ENCODE assay signal across 23 cellular contexts in genomic region chr1:7616953-7617352, GRCh38.
DNase-seq lines count a peak whose midpoint lies in the region; ATAC-seq and TF ChIP-seq lines count a peak whose summit lies in the region.
"Had no signal": no experiment of that assay in that cellular context is flagged by ENCODE, and none has a peak within 500 bp of the region (broad histone marks: within the 10 kb centered on the region; RNA-seq: fewer than 3 reads in every experiment).

No MANE protein-coding gene starts in this region.

- H3K9me3 Mint-ChIP-seq in activated T-helper 1 cell treated with anti-CD3 and anti-CD28 coated beads, Interleukin-12 subunit alpha, Interleukin-12 subunit beta, Interleukin-2, Interleukin-4 antibody, amounts not matched to agents 30 ng/mL and 10 ng/mL and 1 ng/mL, durations not matched to agents 14 hours and 24 hours and 36 hours: no peaks in the 10 kb centered on the region
- H3K9me3 Mint-ChIP-seq: activated CD4-positive, alpha-beta memory T cell treated with anti-CD3 and anti-CD28 coated beads, Interleukin-2, amount 10 ng/mL, durations not matched to agents 7 days and 5 days; activated T-helper 2 cell treated with anti-CD3 and anti-CD28 coated beads, Interferon-gamma antibody, Interleukin-2, Interleukin-4, amounts not matched to agents 10 μg/mL and 5 μg/mL and 100 μg/mL, durations not matched to agents 14 hours and 24 hours and 36 hours; CD4-positive, alpha-beta T cell; stimulated activated naive B cell treated with anti-CD40 and anti-IgM and Interleukin-4, amounts not matched to agents 10 μg/mL and 1 μg/mL and 100 μg/mL, for 72 hours had no signal

- no peak for TF ChIP-seq POLR2A in gastrocnemius medialis (IDR thresholded peaks at IDR 0.05)

- no peaks in the 10 kb centered on the region for H3K36me3 ChIP-seq in heart right ventricle
- no peaks in the 10 kb centered on the region for H3K36me3 ChIP-seq in gastrocnemius medialis
- H3K36me3 ChIP-seq: SJSA1, suprapubic skin, uterus had no signal

- H3K27me3 Mint-ChIP-seq in activated T-helper 1 cell treated with anti-CD3 and anti-CD28 coated beads, Interleukin-12 subunit alpha, Interleukin-12 subunit beta, Interleukin-2, Interleukin-4 antibody, amounts not matched to agents 30 ng/mL and 10 ng/mL and 1 ng/mL, durations not matched to agents 14 hours and 24 hours and 36 hours (ENCODE audit: insufficient read depth): no peaks in the 10 kb centered on the region

- H3K4me3 Mint-ChIP-seq in activated T-helper 1 cell treated with anti-CD3 and anti-CD28 coated beads, Interleukin-12 subunit alpha, Interleukin-12 subunit beta, Interleukin-2, Interleukin-4 antibody, amounts not matched to agents 30 ng/mL and 10 ng/mL and 1 ng/mL, durations not matched to agents 14 hours and 24 hours and 36 hours: no peak overlapping the region
- H3K4me3 Mint-ChIP-seq: activated CD4-positive, alpha-beta memory T cell treated with anti-CD3 and anti-CD28 coated beads, Interleukin-2, amount 10 ng/mL, durations not matched to agents 7 days and 5 days; activated naive CD8-positive, alpha-beta T cell; CD4-positive, alpha-beta T cell; stimulated activated naive B cell treated with anti-CD40 and anti-IgM and Interleukin-4, amounts not matched to agents 10 μg/mL and 1 μg/mL and 100 μg/mL, for 72 hours had no signal

- intact Hi-C loops in heart right ventricle (cut with DNase I) (no loop called here), gastrocnemius medialis (cut with DNase I; ENCODE audit: low total_unique reads) (no loop called here)
- intact Hi-C loops in activated T-helper 1 cell treated with anti-CD3 and anti-CD28 coated beads, Interleukin-12 subunit alpha, Interleukin-12 subunit beta, Interleukin-2, Interleukin-4 antibody, amounts not matched to agents 30 ng/mL and 10 ng/mL and 1 ng/mL, durations not matched to agents 14 hours and 24 hours and 36 hours (cut with micrococcal nuclease): no loop called here

- no peak overlapping the region for H3K27ac Mint-ChIP-seq in activated T-helper 1 cell treated with anti-CD3 and anti-CD28 coated beads, Interleukin-12 subunit alpha, Interleukin-12 subunit beta, Interleukin-2, Interleukin-4 antibody, amounts not matched to agents 30 ng/mL and 10 ng/mL and 1 ng/mL, durations not matched to agents 14 hours and 24 hours and 36 hours
- H3K27ac Mint-ChIP-seq: activated CD4-positive, alpha-beta memory T cell treated with anti-CD3 and anti-CD28 coated beads, Interleukin-2, amount 10 ng/mL, durations not matched to agents 7 days and 5 days; activated naive CD8-positive, alpha-beta T cell; activated T-helper 2 cell treated with anti-CD3 and anti-CD28 coated beads, Interferon-gamma antibody, Interleukin-2, Interleukin-4, amounts not matched to agents 10 μg/mL and 5 μg/mL and 100 μg/mL, durations not matched to agents 14 hours and 24 hours and 36 hours; CD4-positive, alpha-beta T cell; naive B cell; stimulated activated naive B cell treated with anti-CD40 and anti-IgM and Interleukin-4, amounts not matched to agents 10 μg/mL and 1 μg/mL and 100 μg/mL, for 72 hours had no signal

- DNase-seq in NCI-H1092 treated with DMSO at 0.1 percent for 48 hours (lab: John Stamatoyannopoulos, UW): peak; percentile 10
- DNase-seq in NCI-H1092 (lab: John Stamatoyannopoulos, UW): no peak
- DNase-seq in G401 (ENCODE audit: low spot score): peak; percentile 50
- DNase-seq in heart right ventricle: peak; percentile 54 to 63
- DNase-seq in gastrocnemius medialis: peak in 1 of 2 donors; percentile 65
- DNase-seq in hepatic stellate cell (ENCODE audit: low spot score): no peak
- no peak for DNase-seq in activated T-helper 1 cell treated with anti-CD3 and anti-CD28 coated beads, Interleukin-12 subunit alpha, Interleukin-12 subunit beta, Interleukin-2, Interleukin-4 antibody, amounts not matched to agents 30 ng/mL and 10 ng/mL and 1 ng/mL, durations not matched to agents 14 hours and 24 hours and 36 hours (ENCODE audit: low spot score)
- no peak for DNase-seq in T-helper 1 cell
- DNase-seq: 8988T; activated CD4-positive, alpha-beta T cell treated with anti-CD3 and anti-CD28 coated beads for 1 hour; central memory CD4-positive, alpha-beta T cell; MV-4-11; naive B cell; NCI-H187 treated with DMSO at 0.1 percent for 48 hours; retina; stimulated activated naive B cell treated with anti-CD40 and anti-IgM and Interleukin-4, amounts not matched to agents 10 μg/mL and 1 μg/mL and 100 μg/mL, for 72 hours; uterus had no signal

- H3K36me3 Mint-ChIP-seq in activated T-helper 1 cell treated with anti-CD3 and anti-CD28 coated beads, Interleukin-12 subunit alpha, Interleukin-12 subunit beta, Interleukin-2, Interleukin-4 antibody, amounts not matched to agents 30 ng/mL and 10 ng/mL and 1 ng/mL, durations not matched to agents 14 hours and 24 hours and 36 hours (ENCODE audit: low read depth): no peaks in the 10 kb centered on the region
- H3K36me3 Mint-ChIP-seq: activated naive CD8-positive, alpha-beta T cell; naive B cell; stimulated activated naive B cell treated with anti-CD40 and anti-IgM and Interleukin-4, amounts not matched to agents 10 μg/mL and 1 μg/mL and 100 μg/mL, for 72 hours had no signal

- H3K27me3 ChIP-seq in heart right ventricle (peaks cover 0 to 10% (median 0%) of the 10 kb centered on the region in 7 donors), gastrocnemius medialis (no peaks in the 10 kb centered on the region)
- H3K27me3 ChIP-seq: uterus had no signal

- H3K4me3 ChIP-seq in heart right ventricle: no peak overlapping the region
- no peak overlapping the region for H3K4me3 ChIP-seq in gastrocnemius medialis
- H3K4me3 ChIP-seq: SJSA1, suprapubic skin, uterus had no signal

- no peaks in the 10 kb centered on the region for H3K4me1 Mint-ChIP-seq in activated T-helper 1 cell treated with anti-CD3 and anti-CD28 coated beads, Interleukin-12 subunit alpha, Interleukin-12 subunit beta, Interleukin-2, Interleukin-4 antibody, amounts not matched to agents 30 ng/mL and 10 ng/mL and 1 ng/mL, durations not matched to agents 14 hours and 24 hours and 36 hours (ENCODE audit: low read depth)
- H3K4me1 Mint-ChIP-seq: activated CD4-positive, alpha-beta memory T cell treated with anti-CD3 and anti-CD28 coated beads, Interleukin-2, amount 10 ng/mL, durations not matched to agents 7 days and 5 days; naive B cell had no signal

- in situ Hi-C loops in G401 (cut with HindIII; ENCODE audit: low sequenced_read_pairs) (no loop called here), gastrocnemius medialis (cut with MboI; ENCODE audit: low sequenced_read_pairs in 4 of 4) (no loop called here)

- H3K4me1 ChIP-seq in heart right ventricle (peaks cover 0 to 52% (median 33%) of the 10 kb centered on the region in 9 donors), gastrocnemius medialis (peaks cover 11 to 15% of the 10 kb centered on the region in 2 donors)
- H3K4me1 ChIP-seq: SJSA1, suprapubic skin, uterus had no signal

- H3K27ac ChIP-seq in heart right ventricle (peak overlapping the region in 8 of 10 donors; percentile 24 to 86 (median 66)), gastrocnemius medialis (peak overlapping the region in 3 of 4 donors; percentile 33 to 60 (median 59))
- H3K27ac ChIP-seq: SJSA1, suprapubic skin, uterus had no signal

- WGBS in heart right ventricle, 2 donors: 19 to 24% methylated on average over 10 of the region's 10 CpGs

- H3K9me3 ChIP-seq in heart right ventricle: peaks cover 0 to 4% (median 0%) of the 10 kb centered on the region in 11 donors
- H3K9me3 ChIP-seq in gastrocnemius medialis: no peaks in the 10 kb centered on the region
- H3K9me3 ChIP-seq: SJSA1, suprapubic skin, uterus had no signal

- ATAC-seq in heart right ventricle (peak; percentile 72 to 94 (median 86)), gastrocnemius medialis (peak; percentile 69 to 79)
- ATAC-seq: stimulated activated naive B cell treated with anti-CD40 and anti-IgM and Interleukin-4, amounts not matched to agents 10 μg/mL and 1 μg/mL and 100 μg/mL, for 72 hours had no signal

- TF ChIP-seq CTCF in heart right ventricle (IDR thresholded peaks at IDR 0.05) (no peak), gastrocnemius medialis (IDR thresholded peaks at IDR 0.05 in 4 of 5, conservative IDR thresholded peaks at IDR 0.05 in 1 of 5) (no peak)

Comparison
In these comparisons a context has a peak if more than half of its experiments do, and no peak if none do; other contexts are left out.
1. DNase-seq: peak in NCI-H1092 treated with DMSO at 0.1 percent for 48 hours (single experiment), G401 (single experiment) and heart right ventricle (2 of 2); none in NCI-H1092 (single experiment), hepatic stellate cell (single experiment), activated T-helper 1 cell treated with anti-CD3 and anti-CD28 coated beads, Interleukin-12 subunit alpha, Interleukin-12 subunit beta, Interleukin-2, Interleukin-4 antibody, amounts not matched to agents 30 ng/mL and 10 ng/mL and 1 ng/mL, durations not matched to agents 14 hours and 24 hours and 36 hours (single experiment) and T-helper 1 cell (0 of 5).